8 cellular contexts compared by ENCODE assay signal in the genomic region with DNA sequence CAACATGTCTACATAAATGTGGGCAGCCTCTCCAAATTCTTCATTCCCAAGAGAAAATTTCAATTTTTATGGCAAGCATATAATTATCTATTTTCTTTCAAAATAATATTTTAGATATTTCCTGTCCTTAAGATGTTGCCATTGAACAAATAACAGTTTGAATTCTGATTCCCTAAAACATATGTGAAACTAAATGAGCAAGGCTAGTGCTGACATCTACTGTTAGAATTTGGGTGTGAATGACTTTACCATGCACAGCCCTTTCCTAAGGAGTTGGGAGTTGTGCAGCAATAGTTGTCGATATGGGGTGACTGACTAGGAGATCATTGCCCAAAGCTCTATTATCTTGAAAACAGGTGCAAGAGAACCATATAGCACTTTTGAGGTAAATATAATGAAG.
DNase-seq lines count a peak whose midpoint lies in the region; ATAC-seq lines count a peak whose summit lies in the region.

No MANE protein-coding gene starts in this region.

- DNase-seq in Ammon's horn (ENCODE audit: low spot score) (peak; percentile 71), H7 (peak; percentile 17), SK-N-DZ (ENCODE audit: low spot score) (peak; percentile 7), foreskin melanocyte (peak; percentile 11), sciatic nerve (ENCODE audit: low spot score) (no peak)

- intact Hi-C loops in sciatic nerve (cut with DNase I): no loop called here

- H3K36me3 ChIP-seq in H7 (replicated peaks; ENCODE audit: control insufficient read depth, insufficient read depth, low read length): no peaks in the 10 kb centered on the region

- H3K4me3 ChIP-seq in H7 (ENCODE audit: insufficient read depth, low read depth, low read length): no peak overlapping the region

- no peaks in the 10 kb centered on the region for H3K27me3 ChIP-seq in H7 (ENCODE audit: control insufficient read depth, insufficient read depth, low read length)

- ATAC-seq in sciatic nerve (peak; percentile 67), HG03097 (IDR thresholded peaks at IDR 0.05; ENCODE audit: low FRiP score, unreplicated experiment) (no peak), HG02678 (IDR thresholded peaks at IDR 0.05; ENCODE audit: unreplicated experiment) (no peak), HG02852 (IDR thresholded peaks at IDR 0.05; ENCODE audit: unreplicated experiment) (no peak)
